In genomic region chr4:164108971-164109370, GRCh38 we compare ENCODE assay signal across 34 cellular contexts.
"Had no signal": no experiment of that assay in that cellular context is flagged by ENCODE, and none has a peak within 500 bp of the region (broad histone marks: within the 10 kb centered on the region; RNA-seq: fewer than 3 reads in every experiment).

No MANE protein-coding gene starts in this region.

- H3K4me3 Mint-ChIP-seq: activated B cell treated with CpG ODN at 0.5 μM for 24 hours; activated CD4-positive, alpha-beta memory T cell treated with anti-CD3 and anti-CD28 coated beads for 36 hours; activated CD4-positive, alpha-beta T cell treated with anti-CD3 and anti-CD28 coated beads, Interleukin-2, amount 10 ng/mL, durations not matched to agents 24 days and 14 days; activated CD8-positive, alpha-beta T cell treated with anti-CD3 and anti-CD28 coated beads for 36 hours; activated naive CD4-positive, alpha-beta T cell treated with anti-CD3 and anti-CD28 coated beads, Interleukin-2, amount 10 ng/mL, durations not matched to agents 7 days and 5 days; activated naive CD4-positive, alpha-beta T cell treated with anti-CD3 and anti-CD28 coated beads, Interleukin-2, amount 50 U/mL, for 24 hours; activated naive CD8-positive, alpha-beta T cell; activated naive CD8-positive, alpha-beta T cell treated with anti-CD3 and anti-CD28 coated beads, Interleukin-2, amount 10 ng/mL, durations not matched to agents 7 days and 5 days; activated naive CD8-positive, alpha-beta T cell treated with anti-CD3 and anti-CD28 coated beads, Interleukin-2, amount 50 U/mL, for 24 hours; activated T-cell treated with anti-CD3 and anti-CD28 coated beads, Interleukin-2, amount 50 U/mL, for 4 hours; activated T-cell treated with anti-CD3 and anti-CD28 coated beads, Interleukin-2, amount 50 U/mL, for 72 hours; activated T-helper 1 cell treated with anti-CD3 and anti-CD28 coated beads, Interleukin-12 subunit alpha, Interleukin-12 subunit beta, Interleukin-2, Interleukin-4 antibody, amounts not matched to agents 30 ng/mL and 10 ng/mL and 1 ng/mL, durations not matched to agents 14 hours and 24 hours and 36 hours; activated T-helper 17 cell treated with anti-CD3 and anti-CD28 coated beads, Interleukin-2, amount 50 U/mL, for 72 hours; brain; central memory CD8-positive, alpha-beta T cell; T-helper 1 cell treated with Interleukin-12 subunit alpha and Interleukin-12 subunit beta and Interleukin-4 antibody, amounts not matched to agents 30 μg/mL and 1 μg/mL, for 36 hours; T-helper 2 cell treated with Interferon-gamma antibody and Interleukin-4, amounts not matched to agents 5 μg/mL and 100 μg/mL, for 36 hours had no signal

- H3K27ac Mint-ChIP-seq: activated B cell treated with CpG ODN at 0.5 μM for 24 hours; activated CD4-positive, alpha-beta memory T cell treated with anti-CD3 and anti-CD28 coated beads for 36 hours; activated CD4-positive, alpha-beta T cell treated with anti-CD3 and anti-CD28 coated beads, Interleukin-2, amount 10 ng/mL, durations not matched to agents 24 days and 14 days; activated CD8-positive, alpha-beta T cell treated with anti-CD3 and anti-CD28 coated beads for 36 hours; activated naive CD4-positive, alpha-beta T cell treated with anti-CD3 and anti-CD28 coated beads, Interleukin-2, amount 10 ng/mL, durations not matched to agents 7 days and 5 days; activated naive CD4-positive, alpha-beta T cell treated with anti-CD3 and anti-CD28 coated beads, Interleukin-2, amount 50 U/mL, for 24 hours; activated naive CD8-positive, alpha-beta T cell; activated naive CD8-positive, alpha-beta T cell treated with anti-CD3 and anti-CD28 coated beads, Interleukin-2, amount 10 ng/mL, durations not matched to agents 7 days and 5 days; activated naive CD8-positive, alpha-beta T cell treated with anti-CD3 and anti-CD28 coated beads, Interleukin-2, amount 50 U/mL, for 24 hours; activated T-cell treated with anti-CD3 and anti-CD28 coated beads, Interleukin-2, amount 50 U/mL, for 72 hours; activated T-helper 1 cell treated with anti-CD3 and anti-CD28 coated beads, Interleukin-12 subunit alpha, Interleukin-12 subunit beta, Interleukin-2, Interleukin-4 antibody, amounts not matched to agents 30 ng/mL and 10 ng/mL and 1 ng/mL, durations not matched to agents 14 hours and 24 hours and 36 hours; activated T-helper 17 cell treated with anti-CD3 and anti-CD28 coated beads, Interleukin-2, amount 50 U/mL, for 72 hours; brain; T-helper 1 cell treated with Interleukin-12 subunit alpha and Interleukin-12 subunit beta and Interleukin-4 antibody, amounts not matched to agents 30 μg/mL and 1 μg/mL, for 36 hours; T-helper 2 cell treated with Interferon-gamma antibody and Interleukin-4, amounts not matched to agents 5 μg/mL and 100 μg/mL, for 36 hours had no signal

- H3K27me3 ChIP-seq: cardiac muscle cell had no signal

- H3K4me3 ChIP-seq: cardiac muscle cell had no signal

- H3K27me3 Mint-ChIP-seq: activated B cell treated with CpG ODN at 0.5 μM for 24 hours; activated CD4-positive, alpha-beta memory T cell treated with anti-CD3 and anti-CD28 coated beads for 36 hours; activated CD4-positive, alpha-beta T cell treated with anti-CD3 and anti-CD28 coated beads, Interleukin-2, amount 10 ng/mL, durations not matched to agents 24 days and 14 days; activated CD8-positive, alpha-beta T cell treated with anti-CD3 and anti-CD28 coated beads for 36 hours; activated naive CD4-positive, alpha-beta T cell treated with anti-CD3 and anti-CD28 coated beads, Interleukin-2, amount 10 ng/mL, durations not matched to agents 7 days and 5 days; activated naive CD4-positive, alpha-beta T cell treated with anti-CD3 and anti-CD28 coated beads, Interleukin-2, amount 50 U/mL, for 24 hours; activated naive CD8-positive, alpha-beta T cell; activated naive CD8-positive, alpha-beta T cell treated with anti-CD3 and anti-CD28 coated beads, Interleukin-2, amount 10 ng/mL, durations not matched to agents 7 days and 5 days; activated naive CD8-positive, alpha-beta T cell treated with anti-CD3 and anti-CD28 coated beads, Interleukin-2, amount 50 U/mL, for 24 hours; activated T-helper 17 cell treated with anti-CD3 and anti-CD28 coated beads, Interleukin-2, amount 50 U/mL, for 72 hours; brain; central memory CD8-positive, alpha-beta T cell had no signal

- ATAC-seq: activated CD8-positive, alpha-beta T cell treated with anti-CD3 and anti-CD28 coated beads for 36 hours; activated naive CD8-positive, alpha-beta T cell treated with anti-CD3 and anti-CD28 coated beads, Interleukin-2, amount 50 U/mL, for 24 hours; activated T-cell treated with anti-CD3 and anti-CD28 coated beads, Interleukin-2, amount 50 U/mL, for 4 hours; activated T-cell treated with anti-CD3 and anti-CD28 coated beads, Interleukin-2, amount 50 U/mL, for 72 hours; activated T-helper 17 cell treated with anti-CD3 and anti-CD28 coated beads, Interleukin-2, amount 50 U/mL, for 72 hours had no signal

- H3K36me3 ChIP-seq: cardiac muscle cell had no signal

- DNase-seq: activated B cell treated with CpG ODN at 0.5 μM for 24 hours; activated CD4-positive, alpha-beta memory T cell treated with anti-CD3 and anti-CD28 coated beads for 36 hours; activated CD4-positive, alpha-beta T cell treated with anti-CD3 and anti-CD28 coated beads for 4 hours; activated CD4-positive, alpha-beta T cell treated with anti-CD3 and anti-CD28 coated beads, Interleukin-2, amount 10 ng/mL, durations not matched to agents 24 days and 14 days; activated CD4-positive, alpha-beta T cell treated with anti-CD3 and anti-CD28 coated beads, Interleukin-2, amount 50 U/mL, for 1 hour; activated CD4-positive, alpha-beta T cell treated with anti-CD3 and anti-CD28 coated beads, Interleukin-2, amount 50 U/mL, for 4 hours; activated CD4-positive, CD25-positive, alpha-beta regulatory T cell treated with anti-CD3 and anti-CD28 coated beads, Interleukin-2, amount 50 U/mL, for 72 hours; activated CD8-positive, alpha-beta memory T cell treated with anti-CD3 and anti-CD28 coated beads, Interleukin-2, amount 50 U/mL, for 4 hours; activated CD8-positive, alpha-beta T cell treated with anti-CD3 and anti-CD28 coated beads for 36 hours; activated effector memory CD4-positive, alpha-beta T cell treated with anti-CD3 and anti-CD28 coated beads, Interleukin-2, amount 50 U/mL, for 16 hours; activated naive CD4-positive, alpha-beta T cell treated with anti-CD3 and anti-CD28 coated beads, Interleukin-2, amount 10 ng/mL, durations not matched to agents 7 days and 5 days; activated naive CD4-positive, alpha-beta T cell treated with Interleukin-2 at 50 U/mL for 16 hours; activated naive CD8-positive, alpha-beta T cell treated with anti-CD3 and anti-CD28 coated beads, Interleukin-2, amount 10 ng/mL, durations not matched to agents 7 days and 5 days; activated naive CD8-positive, alpha-beta T cell treated with anti-CD3 and anti-CD28 coated beads, Interleukin-2, amount 50 U/mL, for 24 hours; activated T-cell treated with anti-CD3 and anti-CD28 coated beads for 4 hours; activated T-cell treated with anti-CD3 and anti-CD28 coated beads, Interleukin-2, amount 50 U/mL, for 1 hour; activated T-cell treated with anti-CD3 and anti-CD28 coated beads, Interleukin-2, amount 50 U/mL, for 4 hours; activated T-cell treated with anti-CD3 and anti-CD28 coated beads, Interleukin-2, amount 50 U/mL, for 72 hours; amniotic stem cell; aorta; caudate nucleus; cerebellar nuclear complex; T-helper 1 cell; T-helper 2 cell; T-helper 9 cell had no signal

- H3K36me3 Mint-ChIP-seq: activated CD4-positive, alpha-beta memory T cell treated with anti-CD3 and anti-CD28 coated beads for 36 hours; activated naive CD4-positive, alpha-beta T cell treated with anti-CD3 and anti-CD28 coated beads, Interleukin-2, amount 10 ng/mL, durations not matched to agents 7 days and 5 days; activated naive CD4-positive, alpha-beta T cell treated with anti-CD3 and anti-CD28 coated beads, Interleukin-2, amount 50 U/mL, for 24 hours; activated naive CD8-positive, alpha-beta T cell; activated naive CD8-positive, alpha-beta T cell treated with anti-CD3 and anti-CD28 coated beads, Interleukin-2, amount 10 ng/mL, durations not matched to agents 7 days and 5 days; brain had no signal

- H3K9me3 Mint-ChIP-seq: activated B cell treated with CpG ODN at 0.5 μM for 24 hours; activated CD4-positive, alpha-beta memory T cell treated with anti-CD3 and anti-CD28 coated beads for 36 hours; activated CD4-positive, alpha-beta T cell treated with anti-CD3 and anti-CD28 coated beads, Interleukin-2, amount 10 ng/mL, durations not matched to agents 24 days and 14 days; activated CD8-positive, alpha-beta T cell treated with anti-CD3 and anti-CD28 coated beads for 36 hours; activated naive CD4-positive, alpha-beta T cell treated with anti-CD3 and anti-CD28 coated beads, Interleukin-2, amount 10 ng/mL, durations not matched to agents 7 days and 5 days; activated naive CD4-positive, alpha-beta T cell treated with anti-CD3 and anti-CD28 coated beads, Interleukin-2, amount 50 U/mL, for 24 hours; activated naive CD8-positive, alpha-beta T cell treated with anti-CD3 and anti-CD28 coated beads, Interleukin-2, amount 10 ng/mL, durations not matched to agents 7 days and 5 days; activated naive CD8-positive, alpha-beta T cell treated with anti-CD3 and anti-CD28 coated beads, Interleukin-2, amount 50 U/mL, for 24 hours; activated T-cell treated with anti-CD3 and anti-CD28 coated beads, Interleukin-2, amount 50 U/mL, for 4 hours; activated T-cell treated with anti-CD3 and anti-CD28 coated beads, Interleukin-2, amount 50 U/mL, for 72 hours; activated T-helper 1 cell treated with anti-CD3 and anti-CD28 coated beads, Interleukin-12 subunit alpha, Interleukin-12 subunit beta, Interleukin-2, Interleukin-4 antibody, amounts not matched to agents 30 ng/mL and 10 ng/mL and 1 ng/mL, durations not matched to agents 14 hours and 24 hours and 36 hours; activated T-helper 17 cell treated with anti-CD3 and anti-CD28 coated beads, Interleukin-2, amount 50 U/mL, for 72 hours; central memory CD8-positive, alpha-beta T cell; T-helper 1 cell treated with Interleukin-12 subunit alpha and Interleukin-12 subunit beta and Interleukin-4 antibody, amounts not matched to agents 30 μg/mL and 1 μg/mL, for 36 hours; T-helper 2 cell treated with Interferon-gamma antibody and Interleukin-4, amounts not matched to agents 5 μg/mL and 100 μg/mL, for 36 hours had no signal

- H3K4me1 Mint-ChIP-seq: activated B cell treated with CpG ODN at 0.5 μM for 24 hours; activated CD4-positive, alpha-beta T cell treated with anti-CD3 and anti-CD28 coated beads, Interleukin-2, amount 10 ng/mL, durations not matched to agents 24 days and 14 days; activated naive CD4-positive, alpha-beta T cell treated with anti-CD3 and anti-CD28 coated beads, Interleukin-2, amount 10 ng/mL, durations not matched to agents 7 days and 5 days; activated naive CD4-positive, alpha-beta T cell treated with anti-CD3 and anti-CD28 coated beads, Interleukin-2, amount 50 U/mL, for 24 hours; activated naive CD8-positive, alpha-beta T cell treated with anti-CD3 and anti-CD28 coated beads, Interleukin-2, amount 10 ng/mL, durations not matched to agents 7 days and 5 days; activated naive CD8-positive, alpha-beta T cell treated with anti-CD3 and anti-CD28 coated beads, Interleukin-2, amount 50 U/mL, for 24 hours; activated T-helper 17 cell treated with anti-CD3 and anti-CD28 coated beads, Interleukin-2, amount 50 U/mL, for 72 hours; brain; central memory CD8-positive, alpha-beta T cell had no signal
